Comparison of ENCODE assay signal across 9 cellular contexts in genomic region chr4:105637409-105638258, GRCh38.
A peak's percentile ranks its signal among the peaks of the same experiment; 100 is the strongest.
DNase-seq lines count a peak whose midpoint lies in the region; ATAC-seq and TF ChIP-seq lines count a peak whose summit lies in the region.
"Had no signal": no experiment of that assay in that cellular context is flagged by ENCODE, and none has a peak within 500 bp of the region (broad histone marks: within the 10 kb centered on the region; RNA-seq: fewer than 3 reads in every experiment).

No MANE protein-coding gene starts in this region.

- intact Hi-C loops in mucosa of descending colon (cut with DNase I, micrococcal nuclease): no loop called here

- TF ChIP-seq CTCF in cardiac fibroblast (IDR thresholded peaks at IDR 0.05; ENCODE audit: low read depth, low read length): no peak
- TF ChIP-seq CTCF in mucosa of descending colon (IDR thresholded peaks at IDR 0.05): no peak

- DNase-seq in stimulated activated CD4-positive, alpha-beta T cell treated with anti-CD3 and anti-CD28 coated beads, Interleukin-12 subunit alpha, Interleukin-12 subunit beta, amount 100 ng/mL, for 4 hours: peak; percentile 1
- DNase-seq in stimulated activated CD4-positive, alpha-beta T cell treated with anti-CD3 and anti-CD28 coated beads, Interleukin-2, amount 100 ng/mL, for 48 hours: no peak
- DNase-seq in NCI-H345 (lab: John Stamatoyannopoulos, UW) (peak; percentile 82), cardiac fibroblast (ENCODE audit: low read depth in 2 of 2) (peak; percentile 43 to 57), mucosa of descending colon (peak; percentile 46 to 81 (median 54)), cortex of kidney (lab: John Stamatoyannopoulos, UW) (no peak)
- DNase-seq in activated T-cell treated with anti-CD3 and anti-CD28 coated beads, Interleukin-2, amount 50 U/mL, for 48 hours: no peak

- H3K36me3 ChIP-seq in mucosa of descending colon (ENCODE audit: low read depth): no peaks in the 10 kb centered on the region

- peaks cover 10% of the 10 kb centered on the region for H3K4me1 ChIP-seq in mucosa of descending colon (ENCODE audit: low read depth)

- ATAC-seq in HG03064 (IDR thresholded peaks at IDR 0.05; ENCODE audit: low read depth, unreplicated experiment) (peak; percentile 69), mucosa of descending colon (peak; percentile 82)

- H3K4me3 ChIP-seq in cardiac fibroblast (replicated peaks in 1 of 2; ENCODE audit: low read depth in 2 of 2, low read length in 2 of 2): no peak overlapping the region
- H3K4me3 ChIP-seq in mucosa of descending colon: no peak overlapping the region
- H3K4me3 ChIP-seq: skin epidermis had no signal

- no peaks in the 10 kb centered on the region for H3K9me3 ChIP-seq in mucosa of descending colon

Comparison
In these comparisons a context has a peak if more than half of its experiments do, and no peak if none do; other contexts are left out.
1. DNase-seq: peak in stimulated activated CD4-positive, alpha-beta T cell treated with anti-CD3 and anti-CD28 coated beads, Interleukin-12 subunit alpha, Interleukin-12 subunit beta, amount 100 ng/mL, for 4 hours (single experiment), NCI-H345 (single experiment), cardiac fibroblast (2 of 2) and mucosa of descending colon (3 of 3); none in stimulated activated CD4-positive, alpha-beta T cell treated with anti-CD3 and anti-CD28 coated beads, Interleukin-2, amount 100 ng/mL, for 48 hours (0 of 2), activated T-cell treated with anti-CD3 and anti-CD28 coated beads, Interleukin-2, amount 50 U/mL, for 48 hours (0 of 2) and cortex of kidney (single experiment).